1 cellular context compared by ENCODE assay signal in the genomic region with DNA sequence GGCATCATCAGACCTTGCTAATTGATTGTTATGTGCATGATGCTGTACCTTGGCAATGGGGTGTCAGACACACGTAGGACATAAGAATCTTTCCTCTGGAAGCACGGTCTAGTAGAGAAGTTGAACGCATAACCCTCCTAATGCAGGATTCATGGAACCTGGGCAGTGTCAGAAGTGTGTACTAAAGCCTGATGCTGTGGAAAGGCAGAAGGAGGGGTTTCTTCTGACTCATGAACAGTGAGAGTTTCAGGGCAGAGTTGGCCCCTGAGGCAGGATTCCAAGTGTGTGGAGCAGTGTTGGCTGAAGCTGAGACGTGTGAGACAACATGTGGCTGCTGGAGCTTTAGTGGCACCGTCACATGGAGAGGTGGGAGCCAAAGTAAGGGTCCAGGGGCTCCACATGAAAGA.
TF ChIP-seq lines count a peak whose summit lies in the region.

No MANE protein-coding gene starts in this region.

TF ChIP-seq in endothelial cell of umbilical vein, 7 proteins besides CTCF, POLR2A, EP300 and RAD21:
- TF ChIP-seq EZH2 (IDR thresholded peaks at IDR 0.05; ENCODE audit: borderline replicate concordance, low read depth, low read length, severe bottlenecking) (no peak), FOS (IDR thresholded peaks at IDR 0.05; ENCODE audit: borderline replicate concordance, insufficient read depth, low read length) (peak; percentile 4)
